In genomic region chr3:128844502-128844901, GRCh38 we compare ENCODE assay signal across 15 cellular contexts. TPM values are rescaled to one million over a fixed set of nuclear protein-coding genes. Genes with fewer than 3 reads are reported as not detected.
DNase-seq lines count a peak whose midpoint lies in the region; ATAC-seq and TF ChIP-seq lines count a peak whose summit lies in the region.
"Had no signal": no experiment of that assay in that cellular context is flagged by ENCODE, and none has a peak within 500 bp of the region (broad histone marks: within the 10 kb centered on the region; RNA-seq: fewer than 3 reads in every experiment).

No MANE protein-coding gene starts in this region.

- BruUV-seq in Calu3 (replicated peaks; lab: Mats Ljungman, UMichigan) = no TSS peak

- H3K27me3 Mint-ChIP-seq in Calu3 (ENCODE audit: unreplicated experiment) = peaks cover 38% of the 10 kb centered on the region
- H3K27me3 Mint-ChIP-seq: B cell; CD8-positive, alpha-beta memory T cell had no signal

- no peak for DNase-seq in Calu3
- DNase-seq in dorsolateral prefrontal cortex = peak in 1 of 10 donors; percentile 37
- DNase-seq in AML-193 (lab: John Stamatoyannopoulos, UW) = no peak
- no peak for DNase-seq in NK-92 (lab: John Stamatoyannopoulos, UW; ENCODE audit: unreplicated experiment)
- DNase-seq: CD8-positive, alpha-beta memory T cell; NCI-H1105; NCI-H1694; NCI-H226; NK-92 treated with Interleukin-12 subunit alpha and Interleukin-12 subunit beta, amount 100 ng/mL, for 24 hours; SHP77 treated with DMSO at 0.1 percent for 48 hours had no signal

- no peaks in the 10 kb centered on the region for H3K9me3 Mint-ChIP-seq in Calu3 (ENCODE audit: low read depth, unreplicated experiment)
- H3K9me3 Mint-ChIP-seq: CD8-positive, alpha-beta memory T cell had no signal

- no peaks in the 10 kb centered on the region for H3K36me3 ChIP-seq in KOPT-K1 (ENCODE audit: insufficient read depth, low read length)
- H3K36me3 ChIP-seq in neutrophil = no peaks in the 10 kb centered on the region

- H3K27ac Mint-ChIP-seq in Calu3 (ENCODE audit: unreplicated experiment) = no peak overlapping the region

- intact Hi-C loops in Calu3 (cut with micrococcal nuclease; ENCODE audit: unreplicated experiment) = no loop called here
- intact Hi-C loops in dorsolateral prefrontal cortex (cut with DNase I) = no loop called here

- TF ChIP-seq CTCF in Calu3 (IDR thresholded peaks at IDR 0.05; ENCODE audit: unreplicated experiment) = peak; percentile 10
- TF ChIP-seq CTCF in dorsolateral prefrontal cortex (IDR thresholded peaks at IDR 0.05 in 54 of 56, conservative IDR thresholded peaks at IDR 0.05 in 2 of 56; ENCODE audit: low read depth in 1 of 56, partially characterized antibody in 56 of 56) = peak in 1 of 56 donors; percentile 3
- TF ChIP-seq CTCF in neutrophil (IDR thresholded peaks at IDR 0.05) = no peak

- CTCF ChIA-PET in Calu3 (lab: Charles Lee) = interaction anchor here (0.6 kb wide), 1 partner anchor 8 kb away, joined by 10 read pairs; no protein-coding TSS in a partner anchor

- ATAC-seq in GM21786 (IDR thresholded peaks at IDR 0.05; ENCODE audit: unreplicated experiment) (no peak), HG03571 (IDR thresholded peaks at IDR 0.05; ENCODE audit: unreplicated experiment) (no peak)

- H3K27me3 ChIP-seq in dorsolateral prefrontal cortex = no peaks in the 10 kb centered on the region
- no peaks in the 10 kb centered on the region for H3K27me3 ChIP-seq in neutrophil

- peaks cover 40 to 42% of the 10 kb centered on the region in 2 experiments for H3K4me1 ChIP-seq in neutrophil (ENCODE audit: control insufficient read depth in 1 of 2, insufficient read depth in 1 of 2, low read depth in 1 of 2, low read length in 1 of 2)

- H3K4me3 ChIP-seq in dorsolateral prefrontal cortex (no peak overlapping the region), neutrophil (ENCODE audit: low read depth in 1 of 2, low read length in 1 of 2) (no peak overlapping the region)

- H3K4me1 Mint-ChIP-seq in Calu3 (ENCODE audit: low read depth, unreplicated experiment) = peaks cover 15% of the 10 kb centered on the region

- H3K4me3 Mint-ChIP-seq in Calu3 (ENCODE audit: low read depth, unreplicated experiment) = no peak overlapping the region

- H3K36me3 Mint-ChIP-seq in Calu3 (ENCODE audit: insufficient read depth, unreplicated experiment) = no peaks in the 10 kb centered on the region
- H3K36me3 Mint-ChIP-seq: CD8-positive, alpha-beta memory T cell had no signal

- H3K9me3 ChIP-seq in KOPT-K1 (ENCODE audit: insufficient read depth, low read length, poor library complexity, severe bottlenecking) (no peaks in the 10 kb centered on the region), neutrophil (no peaks in the 10 kb centered on the region)

- H3K27ac ChIP-seq in KOPT-K1 (ENCODE audit: low read depth, low read length, poor library complexity, severe bottlenecking) (peak overlapping the region; percentile 89), dorsolateral prefrontal cortex (peak overlapping the region in 30 of 59 donors; percentile 2 to 92 (median 58)), neutrophil (peak overlapping the region; percentile 70)

RNA-seq across cellular contexts. Expression of gene ACAD9, which starts 34.9 kb away (rescaled TPM):
- total RNA-seq in Calu3 (2022) = 112 and 124 TPM in 2 replicates
- 10 to 100 TPM; 36.3 to 64.1 (median 51.0) TPM for total RNA-seq in dorsolateral prefrontal cortex
